Comparison of ENCODE assay signal across 16 cellular contexts in the genomic region with DNA sequence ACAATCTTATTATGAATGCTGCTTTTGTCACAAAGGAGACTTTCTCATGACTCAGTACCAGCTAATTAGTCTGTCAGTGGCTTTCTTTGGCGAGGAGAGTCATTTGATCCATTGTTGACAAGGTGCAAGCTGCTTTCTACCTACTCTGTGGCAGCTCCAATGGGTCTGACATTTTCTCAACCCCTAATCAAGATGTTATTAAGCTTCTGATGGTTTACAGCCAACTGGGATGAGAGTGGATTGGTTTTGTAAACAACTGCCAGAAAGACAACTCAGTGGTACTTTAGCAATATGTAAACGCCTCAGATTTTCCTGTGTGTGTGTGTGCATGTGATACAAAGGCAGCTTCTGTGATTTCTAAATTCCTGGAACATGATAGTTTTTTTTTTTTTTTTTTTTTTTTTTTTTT. TPM values are rescaled to one million over a fixed set of nuclear protein-coding genes. Genes with fewer than 3 reads are reported as not detected.
DNase-seq lines count a peak whose midpoint lies in the region; ATAC-seq and TF ChIP-seq lines count a peak whose summit lies in the region.
"Had no signal": no experiment of that assay in that cellular context is flagged by ENCODE, and none has a peak within 500 bp of the region (broad histone marks: within the 10 kb centered on the region; RNA-seq: fewer than 3 reads in every experiment).

No MANE protein-coding gene starts in this region.

- no peak for TF ChIP-seq CTCF in brain (conservative IDR thresholded peaks at IDR 0.05)

- H3K4me1 Mint-ChIP-seq in brain: peaks cover 53% of the 10 kb centered on the region

- peak overlapping the region in 3 of 5 experiments; percentile 25 to 87 (median 73) for H3K27ac Mint-ChIP-seq in brain

- ATAC-seq in left colon (no peak), GM19463 (IDR thresholded peaks at IDR 0.05; ENCODE audit: unreplicated experiment) (no peak), HG02973 (IDR thresholded peaks at IDR 0.05; ENCODE audit: unreplicated experiment) (no peak)

- in situ Hi-C loops in Caki2 (cut with HindIII; ENCODE audit: low pct_unique_long_range_greater_than_20kb, low sequenced_read_pairs): no loop called here

- peaks cover 0 to 6% (median 0%) of the 10 kb centered on the region in 5 experiments for H3K9me3 Mint-ChIP-seq in brain

- H3K4me3 Mint-ChIP-seq in brain: peak overlapping the region in 1 of 5 experiments; percentile 25

- intact Hi-C loops in left colon (cut with DNase I, micrococcal nuclease): no loop called here

- H3K36me3 Mint-ChIP-seq in brain: no peaks in the 10 kb centered on the region

- H3K27me3 Mint-ChIP-seq in brain: peaks cover 5% of the 10 kb centered on the region

- DNase-seq in Caki2 (ENCODE audit: low read depth) (peak; percentile 63), NCI-H146 (lab: John Stamatoyannopoulos, UW) (peak; percentile 75), kidney tubule cell (ENCODE audit: low spot score) (peak; percentile 32), left colon (no peak), GM03348 (ENCODE audit: low spot score) (no peak)
- DNase-seq: activated CD4-positive, CD25-positive, alpha-beta regulatory T cell; activated T-cell treated with anti-CD3 and anti-CD28 coated beads for 4 hours; GF-D8; NCI-H524 treated with DMSO at 0.1 percent for 48 hours; stimulated activated CD4-positive, alpha-beta T cell treated with anti-CD3 and anti-CD28 coated beads, Interleukin-2, amount 100 ng/mL, for 24 hours had no signal

RNA-seq across cellular contexts. Expression of a gene that starts 8.2 kb away (rescaled TPM):
- total RNA-seq in Caki2 (2014; rRNA removed; shearing (Covaris generic); ENCODE audit: low replicate concordance): 33.8 and 41.3 TPM in 2 replicates
- 5.4 TPM for polyA plus RNA-seq in brain (ENCODE audit: insufficient read depth, low read depth, low replicate concordance)
- total RNA-seq in left colon: 1 to 10 TPM; 3.5 to 7.3 TPM

RNA-seq across cellular contexts. Expression of a gene that starts 32.7 kb away (rescaled TPM):
- not detected in 2 replicates for total RNA-seq in Caki2 (2014; rRNA removed; shearing (Covaris generic); ENCODE audit: low replicate concordance)
- polyA plus RNA-seq in brain (ENCODE audit: insufficient read depth, low read depth, low replicate concordance): not detected
- not detected for total RNA-seq in left colon
- total RNA-seq: lung microvascular endothelial cell, osteocyte had no signal
- polyA plus RNA-seq: BJ had no signal

Comparison
In these comparisons a context has a peak if more than half of its experiments do, and no peak if none do; other contexts are left out.
1. DNase-seq: peak in Caki2 (single experiment), NCI-H146 (single experiment) and kidney tubule cell (single experiment); none in left colon (0 of 2) and GM03348 (single experiment).